Comparison of ENCODE assay signal across 20 cellular contexts in the genomic region with DNA sequence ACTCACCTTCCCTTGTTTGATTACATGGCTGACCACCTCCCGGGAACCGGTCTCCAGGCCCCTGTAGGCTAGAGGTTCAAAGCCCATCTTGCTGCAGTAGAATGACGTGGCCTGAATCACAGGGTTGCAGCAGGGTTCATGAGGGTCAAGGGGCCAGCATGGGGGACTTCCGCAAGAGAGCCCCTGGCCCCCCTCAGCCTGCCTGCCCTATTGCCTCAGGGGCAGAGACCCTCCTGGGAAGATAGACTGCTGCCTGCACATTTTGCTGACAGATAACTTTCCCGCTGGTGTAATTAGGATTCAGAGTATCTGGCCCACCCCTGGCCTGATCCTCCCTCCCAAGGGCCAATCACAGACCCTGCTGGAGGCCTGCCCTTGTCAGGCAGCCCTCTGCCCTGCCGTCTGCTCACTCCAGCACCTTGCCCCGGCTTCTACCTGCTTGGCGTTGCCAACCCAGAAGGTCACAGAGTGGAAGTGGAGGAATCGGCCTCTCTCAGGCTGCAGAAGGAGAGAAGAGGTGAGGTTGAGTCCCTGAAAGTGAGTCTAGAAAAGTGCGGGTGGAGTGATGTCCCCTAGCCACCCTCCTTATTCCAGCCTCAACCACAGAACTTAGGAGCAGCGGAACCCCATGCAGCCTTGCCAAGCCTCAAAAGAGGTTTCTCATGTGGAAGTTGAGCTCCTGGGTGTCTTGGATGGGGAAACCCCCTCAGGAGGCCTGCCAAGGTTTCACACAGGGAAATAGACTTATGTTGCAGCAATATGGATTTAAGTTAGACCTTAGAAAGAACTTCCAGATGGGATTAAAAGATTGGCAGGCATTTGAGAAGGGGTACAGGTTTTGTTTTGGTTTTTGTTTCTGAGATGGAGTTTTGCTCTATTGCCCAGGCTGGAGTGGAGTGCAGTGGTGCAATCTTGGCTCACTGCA. TPM values are rescaled to one million over a fixed set of nuclear protein-coding genes. Genes with fewer than 3 reads are reported as not detected.
A peak's percentile ranks its signal among the peaks of the same experiment; 100 is the strongest.
DNase-seq lines count a peak whose midpoint lies in the region; ATAC-seq and TF ChIP-seq lines count a peak whose summit lies in the region.
"Had no signal": no experiment of that assay in that cellular context is flagged by ENCODE, and none has a peak within 500 bp of the region (broad histone marks: within the 10 kb centered on the region; RNA-seq: fewer than 3 reads in every experiment).

No MANE protein-coding gene starts in this region.

- H3K9me3 Mint-ChIP-seq in WTC11 (no peaks in the 10 kb centered on the region), neural crest cell (no peaks in the 10 kb centered on the region)
- H3K9me3 Mint-ChIP-seq: central memory CD8-positive, alpha-beta T cell; effector memory CD8-positive, alpha-beta T cell had no signal

- intact Hi-C loops in aorta (cut with DNase I), result loop anchor here in 1 of 2 donors (2.0 kb wide), 1 partner anchor 31 kb away; the partner anchor contains the start of gene PSMD9

- H3K4me3 ChIP-seq in fibroblast of the aortic adventitia (ENCODE audit: low read depth, low read length) (no peak overlapping the region), aorta (ENCODE audit: low read length in 2 of 2) (no peak overlapping the region), MG63 (no peak overlapping the region)
- H3K4me3 ChIP-seq: mucosa of descending colon, PC-9, SK-N-MC had no signal

- POLR2A ChIA-PET in WTC11 (lab: Charles Lee), result no interaction called here

- H3K4me1 Mint-ChIP-seq in WTC11, result peaks cover 15% of the 10 kb centered on the region
- peaks cover 30% of the 10 kb centered on the region for H3K4me1 Mint-ChIP-seq in neural crest cell
- H3K4me1 Mint-ChIP-seq: central memory CD8-positive, alpha-beta T cell had no signal

- DNase-seq in WTC11 (ENCODE audit: low spot score), result no peak
- peak; percentile 13 for DNase-seq in fibroblast of the aortic adventitia (ENCODE audit: low read depth)
- peak; percentile 18 for DNase-seq in neural crest cell (ENCODE audit: low read depth, low spot score)
- DNase-seq in aorta, result no peak
- no peak for DNase-seq in NOMO-1 (lab: John Stamatoyannopoulos, UW; ENCODE audit: unreplicated experiment in 2 of 2)
- DNase-seq in NCI-H2227 treated with DMSO at 0.1 percent for 48 hours (lab: John Stamatoyannopoulos, UW), result no peak
- DNase-seq in MG63, result no peak
- DNase-seq: effector memory CD8-positive, alpha-beta T cell; mucosa of descending colon; NCI-H187; NCI-H524; PC-9; stimulated activated CD4-positive, alpha-beta T cell treated with anti-CD3 and anti-CD28 coated beads, Interleukin-15, amount 100 ng/mL, for 24 hours; substantia nigra had no signal

- peaks cover 0 to 3% of the 10 kb centered on the region in 2 donors for H3K4me1 ChIP-seq in aorta (ENCODE audit: control insufficient read depth in 1 of 2, insufficient read depth in 2 of 2, low read length in 2 of 2)

- H3K9me3 ChIP-seq in aorta (ENCODE audit: control insufficient read depth, low read length), result no peaks in the 10 kb centered on the region
- no peaks in the 10 kb centered on the region for H3K9me3 ChIP-seq in MG63
- H3K9me3 ChIP-seq: mucosa of descending colon had no signal

- H3K27me3 ChIP-seq in aorta (ENCODE audit: control insufficient read depth in 1 of 2, insufficient read depth in 2 of 2, low read length in 1 of 2), result no peaks in the 10 kb centered on the region
- H3K27me3 ChIP-seq in MG63, result no peaks in the 10 kb centered on the region

- CTCF ChIA-PET in WTC11 (lab: Charles Lee), result interaction anchor here (1.4 to 1.8 kb wide), 2 partner anchors 46 to 63 kb away, joined by 4 to 6 read pairs; no protein-coding TSS in a partner anchor

- H3K27ac Mint-ChIP-seq in WTC11, result 0 out of 2 replicates have a peak overlapping the region, but pooled peaks have one; percentile 15
- H3K27ac Mint-ChIP-seq in neural crest cell (ENCODE audit: unreplicated experiment), result peak overlapping the region; percentile 97
- H3K27ac Mint-ChIP-seq: activated naive CD8-positive, alpha-beta T cell; effector memory CD8-positive, alpha-beta T cell had no signal

- H3K36me3 ChIP-seq in aorta (ENCODE audit: control insufficient read depth in 1 of 2, insufficient read depth in 2 of 2, low read length in 1 of 2), result no peaks in the 10 kb centered on the region
- no peaks in the 10 kb centered on the region for H3K36me3 ChIP-seq in MG63

- no peak for TF ChIP-seq CTCF in WTC11 (IDR thresholded peaks at IDR 0.05)
- TF ChIP-seq CTCF in fibroblast of the aortic adventitia (IDR thresholded peaks at IDR 0.05; ENCODE audit: insufficient read depth, low read length), result no peak
- no peak for TF ChIP-seq CTCF in neural crest cell (conservative IDR thresholded peaks at IDR 0.05)

- H3K4me3 Mint-ChIP-seq in WTC11, result no peak overlapping the region
- H3K4me3 Mint-ChIP-seq in neural crest cell, result peak overlapping the region; percentile 27
- H3K4me3 Mint-ChIP-seq: activated naive CD8-positive, alpha-beta T cell; central memory CD8-positive, alpha-beta T cell; effector memory CD8-positive, alpha-beta T cell had no signal

- peak; percentile 34 for ATAC-seq in WTC11
- no peak for ATAC-seq in aorta (ENCODE audit: low FRiP score)
- ATAC-seq: effector memory CD8-positive, alpha-beta T cell; mucosa of descending colon had no signal

- 87 to 88% methylated on average over 11 of the region's 11 CpGs for WGBS in aorta, 2 donors

- no peaks in the 10 kb centered on the region for H3K36me3 Mint-ChIP-seq in WTC11
- H3K36me3 Mint-ChIP-seq in neural crest cell (ENCODE audit: low read depth), result no peaks in the 10 kb centered on the region

- peak overlapping the region; percentile 94 to 99 for H3K27ac ChIP-seq in aorta (ENCODE audit: low read depth in 1 of 2, low read length in 2 of 2)
- H3K27ac ChIP-seq: C4-2B, parathyroid adenoma, PC-9, SK-N-MC had no signal

- no peaks in the 10 kb centered on the region for H3K27me3 Mint-ChIP-seq in WTC11 (ENCODE audit: low read depth)
- no peaks in the 10 kb centered on the region for H3K27me3 Mint-ChIP-seq in neural crest cell (ENCODE audit: low read depth)
- H3K27me3 Mint-ChIP-seq: activated naive CD8-positive, alpha-beta T cell; central memory CD8-positive, alpha-beta T cell had no signal

TF ChIP-seq in WTC11, 78 proteins besides CTCF, POLR2A, EP300 and RAD21:
- TF ChIP-seq FOXJ3 (CRISPR knock-in tag; IDR thresholded peaks at IDR 0.05; ENCODE audit: borderline replicate concordance) (no peak), GABPB1 (CRISPR knock-in tag; IDR thresholded peaks at IDR 0.05) (peak; percentile 89)

RNA-seq across cellular contexts. Expression of gene HPD, which starts 1.1 kb away (rescaled TPM):
- total RNA-seq in WTC11 (2021), result 0.39 to 0.48 TPM (median 0.44 TPM) in 3 replicates
- 1.1 and 1.8 TPM in 2 replicates for total RNA-seq in fibroblast of the aortic adventitia (ENCODE audit: low replicate concordance)
- 0.21 TPM in 1 of 2 replicates, not detected in the other for total RNA-seq in neural crest cell
- 1 to 10 TPM; 3.1 to 5.2 TPM for total RNA-seq in aorta
- polyA plus RNA-seq in aorta, result 10 to 100 TPM in 1 of 2 donors, 1 to 10 TPM in 1; 6.6 to 14.4 TPM
- total RNA-seq in MG63 (2014; rRNA removed; shearing (Covaris generic); ENCODE audit: low replicate concordance), result 0.56 and 3.1 TPM in 2 replicates
- total RNA-seq: frontal cortex had no signal

RNA-seq across cellular contexts. Expression of gene PSMD9, which starts 31.0 kb away (rescaled TPM):
- total RNA-seq in WTC11 (2021) (35.3 to 36.4 TPM (median 36.2 TPM) in 3 replicates), fibroblast of the aortic adventitia (ENCODE audit: low replicate concordance) (27.6 and 57.9 TPM in 2 replicates), neural crest cell (46.3 and 47.4 TPM in 2 replicates), aorta (10 to 100 TPM; 37.2 to 42.3 TPM)
- polyA plus RNA-seq in aorta, result 10 to 100 TPM; 39.4 to 81.8 TPM
- total RNA-seq in MG63 (2014; rRNA removed; shearing (Covaris generic); ENCODE audit: low replicate concordance), result 66.6 and 117 TPM in 2 replicates

RNA-seq across cellular contexts. Expression of gene SETD1B, which starts 53.8 kb away (rescaled TPM):
- total RNA-seq in WTC11 (2021) (18.0 to 19.5 TPM (median 18.4 TPM) in 3 replicates), fibroblast of the aortic adventitia (ENCODE audit: low replicate concordance) (5.0 and 6.1 TPM in 2 replicates), neural crest cell (25.6 and 25.9 TPM in 2 replicates), aorta (10 to 100 TPM; 30.9 to 31.9 TPM)
- polyA plus RNA-seq in aorta, result 10 to 100 TPM in 1 of 2 donors, 1 to 10 TPM in 1; 4.4 to 33.4 TPM
- 1.0 and 1.1 TPM in 2 replicates for total RNA-seq in MG63 (2014; rRNA removed; shearing (Covaris generic); ENCODE audit: low replicate concordance)

Comparison
In these comparisons a context has a peak if more than half of its experiments do, and no peak if none do; other contexts are left out.
1. DNase-seq: peak in fibroblast of the aortic adventitia (single experiment) and neural crest cell (single experiment); none in WTC11 (single experiment), aorta (0 of 2), NOMO-1 (0 of 2), NCI-H2227 treated with DMSO at 0.1 percent for 48 hours (single experiment) and MG63 (single experiment).